In the genomic region with DNA sequence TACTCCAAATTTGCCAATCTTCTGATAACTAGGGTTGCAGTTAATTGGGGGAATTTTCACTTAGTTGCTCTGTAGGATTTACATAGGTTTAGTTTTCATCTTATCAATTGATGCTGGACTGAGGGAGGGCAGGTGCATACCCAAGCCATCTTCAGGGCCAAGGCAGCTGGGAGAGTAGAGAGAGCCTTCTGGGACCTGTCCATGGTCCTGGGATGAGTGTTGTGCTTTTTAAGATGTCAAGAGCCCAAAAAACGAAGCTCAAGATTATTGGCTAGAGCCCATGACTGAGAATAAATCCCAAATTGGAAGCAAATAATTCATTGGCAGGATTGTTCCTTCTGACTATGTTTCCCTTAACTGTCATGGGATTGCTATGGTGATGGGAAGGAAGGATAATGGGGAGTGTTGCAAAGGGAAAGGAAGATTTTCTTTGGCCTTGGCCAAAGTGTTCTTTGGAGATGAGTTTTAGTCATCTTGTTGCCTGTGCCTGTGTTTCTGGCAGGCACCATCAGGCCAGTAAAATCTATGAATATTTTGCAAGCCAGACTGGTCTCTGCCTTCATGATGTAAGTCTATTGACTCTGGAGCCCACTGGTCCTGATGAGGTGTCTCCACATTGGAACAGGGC, we compare ENCODE assay signal across 25 cellular contexts. TPM values are rescaled to one million over a fixed set of nuclear protein-coding genes. Genes with fewer than 3 reads are reported as not detected.
DNase-seq lines count a peak whose midpoint lies in the region; ATAC-seq, FAIRE-seq and TF ChIP-seq lines count a peak whose summit lies in the region.
"Had no signal": no experiment of that assay in that cellular context is flagged by ENCODE, and none has a peak within 500 bp of the region (broad histone marks: within the 10 kb centered on the region; RNA-seq: fewer than 3 reads in every experiment).

No MANE protein-coding gene starts in this region.

- no peak for TF ChIP-seq POLR2A in GM12878 (IDR thresholded peaks at IDR 0.05; ENCODE audit: low read depth, low read length)

- FAIRE-seq in GM12878 (lab: Jason Lieb, UNC) = no peak
- FAIRE-seq: astrocyte, GM18507, RCC 7860 had no signal

- H3K4me1 ChIP-seq in GM12878 (ENCODE audit: control insufficient read depth, insufficient read depth, low read length) = no peaks in the 10 kb centered on the region

- H3K79me2 ChIP-seq in GM12878 (ENCODE audit: control insufficient read depth, insufficient read depth, low read length) = no peaks in the 10 kb centered on the region

- no peaks in the 10 kb centered on the region for H4K20me1 ChIP-seq in GM12878 (ENCODE audit: control insufficient read depth, insufficient read depth)
- H4K20me1 ChIP-seq: BLaER1 had no signal

- peak; percentile 7 for DNase-seq in AG08395 (ENCODE audit: low spot score)
- peak; percentile 31 for DNase-seq in HT-29 (ENCODE audit: low spot score)
- no peak for DNase-seq in GM12878 (ENCODE audit: low read depth, low spot score)
- DNase-seq in iPS-NIHi11 (ENCODE audit: low spot score) = peak; percentile 71
- no peak for DNase-seq in NCI-H187 treated with DMSO at 0.1 percent for 48 hours (lab: John Stamatoyannopoulos, UW)
- DNase-seq in AG08396 (ENCODE audit: low spot score) = no peak
- DNase-seq in T-helper 9 cell = no peak
- no peak for DNase-seq in COR-L47 (lab: John Stamatoyannopoulos, UW)
- DNase-seq: activated B cell treated with CpG ODN at 0.5 μM for 24 hours; activated CD8-positive, alpha-beta memory T cell treated with anti-CD3 and anti-CD28 coated beads, Interleukin-2, amount 10 ng/mL, durations not matched to agents 7 days and 5 days; activated effector memory CD4-positive, alpha-beta T cell treated with Interleukin-2 at 50 U/mL for 16 hours; DMS 273 treated with DMSO at 0.1 percent for 48 hours; dorsolateral prefrontal cortex; hypothalamus; MV-4-11; NCI-H774; ovary; stimulated activated CD4-positive, alpha-beta T cell treated with anti-CD3 and anti-CD28 coated beads, Interleukin-4, amount 100 ng/mL, for 1 hour; stimulated activated CD8-positive, alpha-beta memory T cell treated with anti-CD3 and anti-CD28 coated beads, Interleukin-4, amount 100 ng/mL, for 48 hours had no signal

- no peaks in the 10 kb centered on the region for H3K9me3 ChIP-seq in GM12878 (replicated peaks; ENCODE audit: control insufficient read depth, insufficient read depth, low read length)
- H3K9me3 ChIP-seq: BLaER1, ovary, thoracic aorta had no signal

- no peak overlapping the region for H3K9ac ChIP-seq in GM12878 (ENCODE audit: control insufficient read depth, insufficient read depth, low read length)
- H3K9ac ChIP-seq: BLaER1 had no signal

- WGBS in GM12878 (ENCODE audit: insufficient coverage, insufficient replicate concordance, low lambda C conversion rate, missing lambda C conversion rate) = 0% methylated on average over 1 of the region's 1 CpG

- H3K36me3 ChIP-seq in GM12878 (ENCODE audit: control insufficient read depth in 2 of 2, insufficient read depth in 2 of 2, low read length in 1 of 2) = no peaks in the 10 kb centered on the region
- H3K36me3 ChIP-seq: BLaER1, ovary, thoracic aorta had no signal

- TF ChIP-seq CTCF in GM12878 (IDR thresholded peaks at IDR 0.05 in 2 of 3, conservative IDR thresholded peaks at IDR 0.05 in 1 of 3; ENCODE audit: control insufficient read depth in 2 of 3, extremely low read depth in 1 of 3, insufficient read depth in 1 of 3, low read depth in 3 of 3, low read length in 3 of 3) = no peak

- no peak for TF ChIP-seq RAD21 in GM12878 (IDR thresholded peaks at IDR 0.05; ENCODE audit: insufficient read depth, low read depth, low read length)

- no peak for TF ChIP-seq EP300 in GM12878 (IDR thresholded peaks at IDR 0.05; ENCODE audit: borderline replicate concordance in 1 of 2, control insufficient read depth in 1 of 2, low read depth in 2 of 2, low read length in 2 of 2)

- in situ Hi-C loops in GM12878 (cut with MboI) = no loop called here

- CTCF ChIA-PET in GM12878 (lab: Yijun Ruan, JAX) = interaction anchor here (0.6 to 1.2 kb wide), 2 partner anchors 75 to 647 kb away, joined by 3 to 6 read pairs; no protein-coding TSS in a partner anchor

- RAD21 ChIA-PET in GM12878 (lab: Charles Lee; ENCODE audit: unreplicated experiment) = no interaction called here

- no peak overlapping the region for H3K4me3 ChIP-seq in GM12878
- H3K4me3 ChIP-seq: BLaER1, dorsolateral prefrontal cortex, ovary, thoracic aorta had no signal

- H3K4me2 ChIP-seq in GM12878 (ENCODE audit: control insufficient read depth, insufficient read depth) = no peak overlapping the region
- H3K4me2 ChIP-seq: BLaER1 had no signal

- ATAC-seq in GM12878 = no peak
- ATAC-seq: activated CD8-positive, alpha-beta memory T cell treated with anti-CD3 and anti-CD28 coated beads, Interleukin-2, amount 10 ng/mL, durations not matched to agents 7 days and 5 days; left lobe of liver had no signal

- no peaks in the 10 kb centered on the region; a peak in 1 of 4 replicates for H3K27me3 ChIP-seq in GM12878 (replicated peaks in 1 of 2; ENCODE audit: control insufficient read depth in 2 of 2, insufficient read depth in 2 of 2, low read length in 1 of 2)
- H3K27me3 ChIP-seq: BLaER1, dorsolateral prefrontal cortex, ovary had no signal

- POLR2A ChIA-PET in GM12878 (lab: Charles Lee) = no interaction called here

- H2AFZ ChIP-seq in GM12878 (ENCODE audit: control insufficient read depth, low read depth, low read length) = no peak overlapping the region

- SMC1A ChIA-PET in GM12878 (lab: Charles Lee; ENCODE audit: uncharacterized antibody, unreplicated experiment) = no interaction called here

- no TSS peak for BruUV-seq in GM12878 (replicated peaks; lab: Mats Ljungman, UMichigan)

- intact Hi-C loops in GM12878 (cut with micrococcal nuclease; ENCODE audit: unreplicated experiment) = no loop called here

- H3K27ac ChIP-seq in GM12878 (ENCODE audit: control insufficient read depth, insufficient read depth) = no peak overlapping the region
- H3K27ac ChIP-seq: BLaER1, dorsolateral prefrontal cortex, ovary, thoracic aorta had no signal

TF ChIP-seq in GM12878, 131 proteins besides CTCF, POLR2A, EP300 and RAD21 (continues in another document):
- TF ChIP-seq CBX3 (IDR thresholded peaks at IDR 0.05; ENCODE audit: borderline replicate concordance, low read depth) = no peak

RNA-seq across cellular contexts. Expression of gene SLC22A6, which starts 4.5 kb away (rescaled TPM):
- total RNA-seq in HT-29 (2014; rRNA removed; shearing (Covaris generic)) = not detected in 2 replicates
- not detected in 2 replicates for total RNA-seq in GM12878 (2013; cell fraction: nucleolus; rRNA removed)
- total RNA-seq in GM12878 (2014; rRNA removed) = not detected in 2 replicates
- not detected in 2 replicates for total RNA-seq in GM12878 (2014; rRNA removed; fragmentation: Illumina TruSeq; extraction: Trizol)
- not detected in 2 replicates for total RNA-seq in GM12878 (2021)
- not detected for polyA plus RNA-seq in GM12878 (2011; ENCODE audit: low read depth)
- not detected in 2 replicates for polyA plus RNA-seq in GM12878 (2011; rRNA removed)
- not detected in 2 replicates for polyA plus RNA-seq in GM12878 (2011; cell fraction: cytosol; rRNA removed)
- not detected in 2 replicates for polyA plus RNA-seq in GM12878 (2011; cell fraction: nucleus; rRNA removed)
- not detected in 2 replicates for polyA plus RNA-seq in GM12878 (2012)
- polyA plus RNA-seq in GM12878 (2014; fragmentation: Illumina TruSeq; extraction: Trizol) = not detected in 2 replicates
- not detected for polyA plus RNA-seq in GM12878 (2014; fragmentation: Nextera tagmentation; extraction: Ambion mirVana)
- polyA plus RNA-seq in GM12878 (2014; rRNA removed) = not detected in 2 replicates
- polyA plus RNA-seq in GM12878 (2016; fragmentation: Nextera tagmentation; extraction: Ambion mirVana) = not detected
- polyA minus RNA-seq in GM12878 (2011; rRNA and poly(A)+ RNA removed) = not detected in 2 replicates
- polyA minus RNA-seq in GM12878 (2011; cell fraction: cytosol; rRNA and poly(A)+ RNA removed) = not detected in 2 replicates
- polyA minus RNA-seq in GM12878 (2011; cell fraction: nucleus; rRNA and poly(A)+ RNA removed) = not detected in 2 replicates
- total RNA-seq: activated B cell treated with CpG ODN at 0.5 μM for 24 hours; activated CD8-positive, alpha-beta memory T cell treated with anti-CD3 and anti-CD28 coated beads, Interleukin-2, amount 10 ng/mL, durations not matched to agents 7 days and 5 days; astrocyte; left lobe of liver; ovary; thoracic aorta had no signal
- polyA plus RNA-seq: ovary had no signal

RNA-seq across cellular contexts. Expression of gene SLC22A8, which starts 35.4 kb away (rescaled TPM):
- total RNA-seq in HT-29 (2014; rRNA removed; shearing (Covaris generic)) = not detected in 2 replicates
- not detected in 2 replicates for total RNA-seq in GM12878 (2013; cell fraction: nucleolus; rRNA removed)
- total RNA-seq in GM12878 (2014; rRNA removed) (not detected in 2 replicates), GM12878 (2014; rRNA removed; fragmentation: Illumina TruSeq; extraction: Trizol) (not detected in 2 replicates), GM12878 (2021) (not detected in 2 replicates)
- polyA plus RNA-seq in GM12878 (2011; ENCODE audit: low read depth) = not detected
- polyA plus RNA-seq in GM12878 (2011; rRNA removed) (not detected in 2 replicates), GM12878 (2014; fragmentation: Illumina TruSeq; extraction: Trizol) (not detected in 2 replicates), GM12878 (2014; fragmentation: Nextera tagmentation; extraction: Ambion mirVana) (not detected), GM12878 (2014; rRNA removed) (not detected in 2 replicates), GM12878 (2016; fragmentation: Nextera tagmentation; extraction: Ambion mirVana) (not detected)
- not detected in 2 replicates for polyA plus RNA-seq in GM12878 (2011; cell fraction: cytosol; rRNA removed)
- polyA plus RNA-seq in GM12878 (2011; cell fraction: nucleus; rRNA removed) = not detected in 2 replicates
- not detected in 2 replicates for polyA plus RNA-seq in GM12878 (2012)
- polyA minus RNA-seq in GM12878 (2011; rRNA and poly(A)+ RNA removed) = not detected in 2 replicates
- not detected in 2 replicates for polyA minus RNA-seq in GM12878 (2011; cell fraction: cytosol; rRNA and poly(A)+ RNA removed)
- not detected in 2 replicates for polyA minus RNA-seq in GM12878 (2011; cell fraction: nucleus; rRNA and poly(A)+ RNA removed)
- total RNA-seq: activated B cell treated with CpG ODN at 0.5 μM for 24 hours; activated CD8-positive, alpha-beta memory T cell treated with anti-CD3 and anti-CD28 coated beads, Interleukin-2, amount 10 ng/mL, durations not matched to agents 7 days and 5 days; astrocyte; left lobe of liver; thoracic aorta had no signal
- polyA plus RNA-seq: ovary had no signal

RNA-seq across cellular contexts. Expression of gene CHRM1, which starts 59.1 kb away (rescaled TPM):
- total RNA-seq in HT-29 (2014; rRNA removed; shearing (Covaris generic)) = 0.18 TPM in 1 of 2 replicates, not detected in the other
- not detected in 2 replicates for total RNA-seq in GM12878 (2013; cell fraction: nucleolus; rRNA removed)
- total RNA-seq in GM12878 (2014; rRNA removed) = not detected in 2 replicates
- not detected in 2 replicates for total RNA-seq in GM12878 (2014; rRNA removed; fragmentation: Illumina TruSeq; extraction: Trizol)
- total RNA-seq in GM12878 (2021) = not detected in 2 replicates
- not detected for polyA plus RNA-seq in GM12878 (2011; ENCODE audit: low read depth)
- not detected in 2 replicates for polyA plus RNA-seq in GM12878 (2011; rRNA removed)
- not detected in 2 replicates for polyA plus RNA-seq in GM12878 (2011; cell fraction: cytosol; rRNA removed)
- polyA plus RNA-seq in GM12878 (2011; cell fraction: nucleus; rRNA removed) = not detected in 2 replicates
- not detected in 2 replicates for polyA plus RNA-seq in GM12878 (2012)
- polyA plus RNA-seq in GM12878 (2014; fragmentation: Illumina TruSeq; extraction: Trizol) = not detected in 2 replicates
- polyA plus RNA-seq in GM12878 (2014; fragmentation: Nextera tagmentation; extraction: Ambion mirVana) = not detected
- not detected in 2 replicates for polyA plus RNA-seq in GM12878 (2014; rRNA removed)
- not detected for polyA plus RNA-seq in GM12878 (2016; fragmentation: Nextera tagmentation; extraction: Ambion mirVana)
- polyA minus RNA-seq in GM12878 (2011; rRNA and poly(A)+ RNA removed) = not detected in 2 replicates
- polyA minus RNA-seq in GM12878 (2011; cell fraction: cytosol; rRNA and poly(A)+ RNA removed) = not detected in 2 replicates
- polyA minus RNA-seq in GM12878 (2011; cell fraction: nucleus; rRNA and poly(A)+ RNA removed) = not detected in 2 replicates
- total RNA-seq: activated B cell treated with CpG ODN at 0.5 μM for 24 hours; activated CD8-positive, alpha-beta memory T cell treated with anti-CD3 and anti-CD28 coated beads, Interleukin-2, amount 10 ng/mL, durations not matched to agents 7 days and 5 days; astrocyte; left lobe of liver; ovary; thoracic aorta had no signal
- polyA plus RNA-seq: ovary had no signal

Comparison
In these comparisons a context has a peak if more than half of its experiments do, and no peak if none do; other contexts are left out.
1. DNase-seq: peak in AG08395 (single experiment), HT-29 (single experiment) and iPS-NIHi11 (single experiment); none in GM12878 (single experiment), NCI-H187 treated with DMSO at 0.1 percent for 48 hours (single experiment), AG08396 (single experiment), T-helper 9 cell (single experiment) and COR-L47 (single experiment).